In the genomic region with DNA sequence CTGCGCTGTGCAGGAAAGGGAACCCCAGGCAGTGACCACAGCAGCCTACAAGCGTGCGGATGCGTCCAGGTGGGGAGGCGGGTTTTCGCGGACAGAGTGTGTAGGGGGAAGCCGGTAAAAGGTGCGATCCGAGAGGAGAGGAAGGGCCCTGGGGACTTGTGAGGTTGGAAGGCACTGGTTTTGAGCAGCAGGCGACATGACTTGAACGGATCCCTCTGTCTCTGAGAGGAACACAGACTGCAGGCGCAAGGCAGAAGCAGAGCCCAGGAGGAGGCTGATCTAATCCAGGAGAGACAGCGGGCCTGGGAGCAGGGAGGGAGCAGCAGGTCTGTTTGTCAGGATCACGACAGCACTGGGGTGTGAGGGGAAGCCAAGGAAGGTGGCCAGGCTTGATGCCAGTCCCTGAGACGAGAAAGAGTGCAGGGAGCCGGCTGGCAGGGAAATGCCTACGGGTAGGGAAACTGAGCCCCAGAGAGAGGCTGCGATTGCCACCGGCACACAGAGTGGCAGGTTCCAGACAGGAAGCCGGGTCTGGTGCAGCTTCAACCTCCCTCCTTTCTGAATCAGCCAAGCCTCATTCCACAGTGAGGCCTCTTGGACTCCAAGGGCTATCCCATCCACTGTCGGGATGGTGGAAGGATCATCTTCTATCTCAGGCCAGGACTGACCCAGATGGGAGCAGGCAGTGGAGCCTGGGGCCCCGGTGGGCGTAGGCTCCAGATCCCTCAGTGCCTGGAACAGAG, we compare ENCODE assay signal across 1 cellular context.
TF ChIP-seq lines count a peak whose summit lies in the region.

No MANE protein-coding gene starts in this region.

TF ChIP-seq in HepG2, 621 proteins besides CTCF, POLR2A, EP300 and RAD21 (continued from another document and continues in another):
- no peak for TF ChIP-seq PRDM10 (CRISPR knock-in tag; IDR thresholded peaks at IDR 0.05; ENCODE audit: low read depth)
- no peak for TF ChIP-seq SP1 (IDR thresholded peaks at IDR 0.05)
- no peak for TF ChIP-seq SP1 (CRISPR knock-in tag; IDR thresholded peaks at IDR 0.05)
- no peak for TF ChIP-seq ZSCAN21 (CRISPR knock-in tag; IDR thresholded peaks at IDR 0.05; ENCODE audit: borderline replicate concordance)
- no peak for TF ChIP-seq TIGD3 (CRISPR knock-in tag; IDR thresholded peaks at IDR 0.05; ENCODE audit: borderline replicate concordance)
- no peak for TF ChIP-seq RELA (CRISPR knock-in tag; IDR thresholded peaks at IDR 0.05)
- TF ChIP-seq HNRNPK (IDR thresholded peaks at IDR 0.05; ENCODE audit: low read depth, low read length, poor library complexity, severe bottlenecking) = no peak
- no peak for TF ChIP-seq ZEB1 (IDR thresholded peaks at IDR 0.05; ENCODE audit: insufficient replicate concordance, low read depth)
- no peak for TF ChIP-seq ZFP1 (CRISPR knock-in tag; IDR thresholded peaks at IDR 0.05)
- TF ChIP-seq CBX2 (IDR thresholded peaks at IDR 0.05; ENCODE audit: low read depth, low read length) = no peak
- TF ChIP-seq CBX2 (CRISPR knock-in tag; IDR thresholded peaks at IDR 0.05; ENCODE audit: low read depth) = no peak
- no peak for TF ChIP-seq BRCA1 (CRISPR knock-in tag; IDR thresholded peaks at IDR 0.05)
- no peak for TF ChIP-seq BHLHE40 (IDR thresholded peaks at IDR 0.05; ENCODE audit: low read length)
- TF ChIP-seq GTF3A (CRISPR knock-in tag; conservative IDR thresholded peaks at IDR 0.05) = no peak
- no peak for TF ChIP-seq RAD51 (IDR thresholded peaks at IDR 0.05; ENCODE audit: borderline replicate concordance)
- TF ChIP-seq MAF1 (CRISPR knock-in tag; IDR thresholded peaks at IDR 0.05; ENCODE audit: borderline replicate concordance) = no peak
- no peak for TF ChIP-seq AHDC1 (CRISPR knock-in tag; IDR thresholded peaks at IDR 0.05; ENCODE audit: borderline replicate concordance)
- no peak for TF ChIP-seq ZNF841 (CRISPR knock-in tag; IDR thresholded peaks at IDR 0.05; ENCODE audit: borderline replicate concordance)
- TF ChIP-seq SP5 (CRISPR knock-in tag; IDR thresholded peaks at IDR 0.05; ENCODE audit: borderline replicate concordance, low read depth) = no peak
- TF ChIP-seq, protein P1, sequence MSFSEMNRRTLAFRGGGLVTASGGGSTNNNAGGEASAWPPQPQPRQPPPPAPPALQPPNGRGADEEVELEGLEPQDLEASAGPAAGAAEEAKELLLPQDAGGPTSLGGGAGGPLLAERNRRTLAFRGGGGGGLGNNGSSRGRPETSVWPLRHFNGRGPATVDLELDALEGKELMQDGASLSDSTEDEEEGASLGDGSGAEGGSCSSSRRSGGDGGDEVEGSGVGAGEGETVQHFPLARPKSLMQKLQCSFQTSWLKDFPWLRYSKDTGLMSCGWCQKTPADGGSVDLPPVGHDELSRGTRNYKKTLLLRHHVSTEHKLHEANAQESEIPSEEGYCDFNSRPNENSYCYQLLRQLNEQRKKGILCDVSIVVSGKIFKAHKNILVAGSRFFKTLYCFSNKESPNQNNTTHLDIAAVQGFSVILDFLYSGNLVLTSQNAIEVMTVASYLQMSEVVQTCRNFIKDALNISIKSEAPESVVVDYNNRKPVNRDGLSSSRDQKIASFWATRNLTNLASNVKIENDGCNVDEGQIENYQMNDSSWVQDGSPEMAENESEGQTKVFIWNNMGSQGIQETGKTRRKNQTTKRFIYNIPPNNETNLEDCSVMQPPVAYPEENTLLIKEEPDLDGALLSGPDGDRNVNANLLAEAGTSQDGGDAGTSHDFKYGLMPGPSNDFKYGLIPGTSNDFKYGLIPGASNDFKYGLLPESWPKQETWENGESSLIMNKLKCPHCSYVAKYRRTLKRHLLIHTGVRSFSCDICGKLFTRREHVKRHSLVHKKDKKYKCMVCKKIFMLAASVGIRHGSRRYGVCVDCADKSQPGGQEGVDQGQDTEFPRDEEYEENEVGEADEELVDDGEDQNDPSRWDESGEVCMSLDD (CRISPR knock-in tag; IDR thresholded peaks at IDR 0.05; ENCODE audit: borderline replicate concordance) = no peak
- no peak for TF ChIP-seq ZNF678 (CRISPR knock-in tag; IDR thresholded peaks at IDR 0.05)
- no peak for TF ChIP-seq ZNF260 (CRISPR knock-in tag; IDR thresholded peaks at IDR 0.05; ENCODE audit: borderline replicate concordance, low read depth)
- TF ChIP-seq, protein P2, sequence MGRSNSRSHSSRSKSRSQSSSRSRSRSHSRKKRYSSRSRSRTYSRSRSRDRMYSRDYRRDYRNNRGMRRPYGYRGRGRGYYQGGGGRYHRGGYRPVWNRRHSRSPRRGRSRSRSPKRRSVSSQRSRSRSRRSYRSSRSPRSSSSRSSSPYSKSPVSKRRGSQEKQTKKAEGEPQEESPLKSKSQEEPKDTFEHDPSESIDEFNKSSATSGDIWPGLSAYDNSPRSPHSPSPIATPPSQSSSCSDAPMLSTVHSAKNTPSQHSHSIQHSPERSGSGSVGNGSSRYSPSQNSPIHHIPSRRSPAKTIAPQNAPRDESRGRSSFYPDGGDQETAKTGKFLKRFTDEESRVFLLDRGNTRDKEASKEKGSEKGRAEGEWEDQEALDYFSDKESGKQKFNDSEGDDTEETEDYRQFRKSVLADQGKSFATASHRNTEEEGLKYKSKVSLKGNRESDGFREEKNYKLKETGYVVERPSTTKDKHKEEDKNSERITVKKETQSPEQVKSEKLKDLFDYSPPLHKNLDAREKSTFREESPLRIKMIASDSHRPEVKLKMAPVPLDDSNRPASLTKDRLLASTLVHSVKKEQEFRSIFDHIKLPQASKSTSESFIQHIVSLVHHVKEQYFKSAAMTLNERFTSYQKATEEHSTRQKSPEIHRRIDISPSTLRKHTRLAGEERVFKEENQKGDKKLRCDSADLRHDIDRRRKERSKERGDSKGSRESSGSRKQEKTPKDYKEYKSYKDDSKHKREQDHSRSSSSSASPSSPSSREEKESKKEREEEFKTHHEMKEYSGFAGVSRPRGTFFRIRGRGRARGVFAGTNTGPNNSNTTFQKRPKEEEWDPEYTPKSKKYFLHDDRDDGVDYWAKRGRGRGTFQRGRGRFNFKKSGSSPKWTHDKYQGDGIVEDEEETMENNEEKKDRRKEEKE (IDR thresholded peaks at IDR 0.05) = no peak
- TF ChIP-seq HOXA9 (CRISPR knock-in tag; IDR thresholded peaks at IDR 0.05; ENCODE audit: borderline replicate concordance) = no peak
- no peak for TF ChIP-seq CERS6 (CRISPR knock-in tag; IDR thresholded peaks at IDR 0.05)
- TF ChIP-seq, protein P3, sequence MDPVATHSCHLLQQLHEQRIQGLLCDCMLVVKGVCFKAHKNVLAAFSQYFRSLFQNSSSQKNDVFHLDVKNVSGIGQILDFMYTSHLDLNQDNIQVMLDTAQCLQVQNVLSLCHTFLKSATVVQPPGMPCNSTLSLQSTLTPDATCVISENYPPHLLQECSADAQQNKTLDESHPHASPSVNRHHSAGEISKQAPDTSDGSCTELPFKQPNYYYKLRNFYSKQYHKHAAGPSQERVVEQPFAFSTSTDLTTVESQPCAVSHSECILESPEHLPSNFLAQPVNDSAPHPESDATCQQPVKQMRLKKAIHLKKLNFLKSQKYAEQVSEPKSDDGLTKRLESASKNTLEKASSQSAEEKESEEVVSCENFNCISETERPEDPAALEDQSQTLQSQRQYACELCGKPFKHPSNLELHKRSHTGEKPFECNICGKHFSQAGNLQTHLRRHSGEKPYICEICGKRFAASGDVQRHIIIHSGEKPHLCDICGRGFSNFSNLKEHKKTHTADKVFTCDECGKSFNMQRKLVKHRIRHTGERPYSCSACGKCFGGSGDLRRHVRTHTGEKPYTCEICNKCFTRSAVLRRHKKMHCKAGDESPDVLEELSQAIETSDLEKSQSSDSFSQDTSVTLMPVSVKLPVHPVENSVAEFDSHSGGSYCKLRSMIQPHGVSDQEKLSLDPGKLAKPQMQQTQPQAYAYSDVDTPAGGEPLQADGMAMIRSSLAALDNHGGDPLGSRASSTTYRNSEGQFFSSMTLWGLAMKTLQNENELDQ (CRISPR knock-in tag; IDR thresholded peaks at IDR 0.05; ENCODE audit: borderline replicate concordance) = no peak
- TF ChIP-seq, protein P4, sequence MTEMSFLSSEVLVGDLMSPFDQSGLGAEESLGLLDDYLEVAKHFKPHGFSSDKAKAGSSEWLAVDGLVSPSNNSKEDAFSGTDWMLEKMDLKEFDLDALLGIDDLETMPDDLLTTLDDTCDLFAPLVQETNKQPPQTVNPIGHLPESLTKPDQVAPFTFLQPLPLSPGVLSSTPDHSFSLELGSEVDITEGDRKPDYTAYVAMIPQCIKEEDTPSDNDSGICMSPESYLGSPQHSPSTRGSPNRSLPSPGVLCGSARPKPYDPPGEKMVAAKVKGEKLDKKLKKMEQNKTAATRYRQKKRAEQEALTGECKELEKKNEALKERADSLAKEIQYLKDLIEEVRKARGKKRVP (CRISPR knock-in tag; IDR thresholded peaks at IDR 0.05) = no peak
- no peak for TF ChIP-seq HBP1 (CRISPR knock-in tag; IDR thresholded peaks at IDR 0.05; ENCODE audit: low read depth)
